ENCODE assay signal across 13 cellular contexts in the genomic region with DNA sequence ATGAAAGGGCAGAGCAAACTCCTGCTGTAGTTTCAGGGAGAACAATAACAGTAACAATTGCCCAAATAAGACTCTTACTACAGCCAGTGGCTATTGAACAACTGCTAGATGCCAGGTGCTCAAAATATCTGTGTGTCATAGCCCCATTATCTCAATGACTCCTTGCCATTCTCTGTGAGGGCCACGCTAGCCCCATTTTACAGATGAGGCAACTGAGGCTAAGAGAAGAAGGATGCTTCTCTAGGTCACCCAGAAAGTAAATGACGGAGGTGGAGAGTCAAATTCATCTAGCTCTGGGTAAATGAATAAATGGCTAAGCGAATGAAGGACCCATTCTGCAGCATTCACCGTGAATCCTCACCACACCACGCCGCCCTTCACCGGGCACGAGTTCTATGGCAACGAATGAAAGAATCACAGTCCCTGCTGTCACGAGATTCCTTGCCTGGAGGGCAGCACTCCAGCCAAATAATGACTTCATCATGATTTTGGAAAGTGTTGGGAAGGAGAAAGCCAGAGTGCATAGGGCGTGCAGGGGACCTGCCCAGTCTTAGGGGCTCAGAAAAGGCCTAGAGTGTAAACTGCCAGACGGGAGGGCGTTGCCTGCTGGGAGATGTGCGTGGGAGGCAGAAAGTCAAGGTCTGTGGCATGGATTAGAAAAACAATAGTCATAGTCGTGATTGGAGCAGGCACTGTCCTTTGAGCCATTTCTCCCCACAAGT.
DNase-seq lines count a peak whose midpoint lies in the region; ATAC-seq, FAIRE-seq and TF ChIP-seq lines count a peak whose summit lies in the region.
"Had no signal": no experiment of that assay in that cellular context is flagged by ENCODE, and none has a peak within 500 bp of the region (broad histone marks: within the 10 kb centered on the region; RNA-seq: fewer than 3 reads in every experiment).

No MANE protein-coding gene starts in this region.

- H3K27me3 ChIP-seq in HepG2 (ENCODE audit: control insufficient read depth in 1 of 2, insufficient read depth in 2 of 2, low read length in 2 of 2) (0 out of 5 replicates have a peak, but pooled peaks cover 0 to 4% of the 10 kb centered on the region in 2 experiments), uterus (no peaks in the 10 kb centered on the region)
- H3K27me3 ChIP-seq: cardiac muscle cell had no signal

- no peak for TF ChIP-seq POLR2A in HepG2 (IDR thresholded peaks at IDR 0.05; ENCODE audit: insufficient read depth in 1 of 2, low read depth in 2 of 2, low read length in 2 of 2)
- TF ChIP-seq POLR2A in uterus (IDR thresholded peaks at IDR 0.05), result no peak

- CTCF ChIA-PET in HepG2 (lab: Yijun Ruan, JAX; ENCODE audit: low intra/inter-chr PET ratio, low total read pairs), result no interaction called here

- DNase-seq in NCI-H446 (lab: John Stamatoyannopoulos, UW) (peak; percentile 27 to 68), endothelial cell (ENCODE audit: low spot score) (no peak), HepG2 (ENCODE audit: low spot score) (no peak), uterus (peak; percentile 60 to 66), T1000 (lab: John Stamatoyannopoulos, UW) (no peak), RKO (ENCODE audit: low spot score) (no peak)
- no peak for DNase-seq in activated T-cell treated with anti-CD3 and anti-CD28 coated beads, Interleukin-2, amount 50 U/mL, for 1 hour
- DNase-seq in stimulated activated naive CD8-positive, alpha-beta T cell treated with anti-CD3 and anti-CD28 coated beads, Interleukin-15, amount 100 ng/mL, for 72 hours, result no peak
- DNase-seq: NCI-H1105 treated with DMSO at 0.1 percent for 48 hours had no signal

- TF ChIP-seq CTCF in endothelial cell (IDR thresholded peaks at IDR 0.05; ENCODE audit: unreplicated experiment), result no peak
- no peak for TF ChIP-seq CTCF in HepG2 (CRISPR knock-in tag; IDR thresholded peaks at IDR 0.05)
- no peak for TF ChIP-seq CTCF in uterus (IDR thresholded peaks at IDR 0.05)

- H3K36me3 ChIP-seq in HepG2 (replicated peaks in 1 of 2; ENCODE audit: control insufficient read depth in 1 of 2, insufficient read depth in 2 of 2, low read length in 2 of 2) (no peaks in the 10 kb centered on the region), uterus (no peaks in the 10 kb centered on the region)
- H3K36me3 ChIP-seq: cardiac muscle cell had no signal

- H4K20me1 ChIP-seq in HepG2 (ENCODE audit: insufficient read depth, low read length), result no peaks in the 10 kb centered on the region

- peaks cover 14% of the 10 kb centered on the region for H3K27me3 Mint-ChIP-seq in endothelial cell (ENCODE audit: unreplicated experiment)
- H3K27me3 Mint-ChIP-seq in stimulated activated naive CD8-positive, alpha-beta T cell treated with anti-CD3 and anti-CD28 coated beads, Interleukin-15, amount 100 ng/mL, for 72 hours, result no peaks in the 10 kb centered on the region
- H3K27me3 Mint-ChIP-seq: stimulated activated naive CD8-positive, alpha-beta T cell treated with anti-CD3 and anti-CD28 coated beads, Interleukin-15, Interleukin-2, amounts not matched to agents 100 ng/mL and 50 ng/mL, for 24 hours had no signal

- H3K4me3 ChIP-seq in HepG2 (replicated peaks in 1 of 3; ENCODE audit: insufficient read depth in 1 of 3, low read depth in 2 of 3, low read length in 3 of 3) (no peak overlapping the region), uterus (no peak overlapping the region)
- H3K4me3 ChIP-seq: cardiac muscle cell had no signal

- no peak for FAIRE-seq in HepG2 (lab: Jason Lieb, UNC)
- FAIRE-seq: TTC549 had no signal

- in situ Hi-C loops in HepG2 (cut with HindIII; ENCODE audit: extremely low pct_ligation_motif_present, low pct_unique_long_range_greater_than_20kb), result loop anchor here (10.0 kb wide), 1 partner anchor 299 kb away; a partner anchor contains a TSS

- peaks cover 78% of the 10 kb centered on the region for H3K4me1 ChIP-seq in HepG2 (ENCODE audit: insufficient read depth, low read length)
- no peaks in the 10 kb centered on the region for H3K4me1 ChIP-seq in uterus

- no peak for TF ChIP-seq RAD21 in HepG2 (CRISPR knock-in tag; IDR thresholded peaks at IDR 0.05)

- H3K79me2 ChIP-seq in HepG2 (ENCODE audit: insufficient read depth, low read length), result no peaks in the 10 kb centered on the region

- H3K9ac ChIP-seq in HepG2 (ENCODE audit: insufficient read depth, low read depth, low read length), result no peak overlapping the region

- no peaks in the 10 kb centered on the region for H3K9me3 Mint-ChIP-seq in endothelial cell (ENCODE audit: unreplicated experiment)
- no peaks in the 10 kb centered on the region for H3K9me3 Mint-ChIP-seq in stimulated activated naive CD8-positive, alpha-beta T cell treated with anti-CD3 and anti-CD28 coated beads, Interleukin-15, amount 100 ng/mL, for 72 hours
- H3K9me3 Mint-ChIP-seq: stimulated activated naive CD8-positive, alpha-beta T cell treated with anti-CD3 and anti-CD28 coated beads, Interleukin-15, Interleukin-2, amounts not matched to agents 100 ng/mL and 50 ng/mL, for 24 hours had no signal

- H3K4me1 Mint-ChIP-seq in endothelial cell (ENCODE audit: unreplicated experiment), result peaks cover 56% of the 10 kb centered on the region
- peaks cover 52% of the 10 kb centered on the region for H3K4me1 Mint-ChIP-seq in stimulated activated naive CD8-positive, alpha-beta T cell treated with anti-CD3 and anti-CD28 coated beads, Interleukin-15, amount 100 ng/mL, for 72 hours

- H3K36me3 Mint-ChIP-seq in endothelial cell (ENCODE audit: low read depth, unreplicated experiment), result no peaks in the 10 kb centered on the region

- H3K9me3 ChIP-seq in HepG2 (ENCODE audit: low read length) (no peaks in the 10 kb centered on the region; the same call in 1 of the 2 replicates), uterus (peaks cover 0 to 3% of the 10 kb centered on the region in 2 donors)

- peak overlapping the region; percentile 86 for H3K27ac Mint-ChIP-seq in endothelial cell (ENCODE audit: unreplicated experiment)
- peak overlapping the region in 1 of 2 donors; percentile 9 for H3K27ac Mint-ChIP-seq in stimulated activated naive CD8-positive, alpha-beta T cell treated with anti-CD3 and anti-CD28 coated beads, Interleukin-15, amount 100 ng/mL, for 72 hours
- H3K27ac Mint-ChIP-seq: stimulated activated naive CD8-positive, alpha-beta T cell treated with anti-CD3 and anti-CD28 coated beads, Interleukin-15, Interleukin-2, amounts not matched to agents 100 ng/mL and 50 ng/mL, for 24 hours had no signal

- WGBS in HepG2 (ENCODE audit: low lambda C conversion rate), result 54% methylated on average over 15 of the region's 15 CpGs

- intact Hi-C loops in HepG2 (cut with micrococcal nuclease; ENCODE audit: unreplicated experiment), result no loop called here
- intact Hi-C loops in uterus (cut with DNase I; ENCODE audit: low total_unique reads), result no loop called here

- H3K27ac ChIP-seq in HepG2 (ENCODE audit: extremely low read length, insufficient read depth, low read length) (no peak overlapping the region), uterus (peak overlapping the region; percentile 24 to 51)
- H3K27ac ChIP-seq: cardiac muscle cell, HL-60 had no signal

- TF ChIP-seq EP300 in HepG2 (IDR thresholded peaks at IDR 0.05; ENCODE audit: low read depth in 2 of 2, low read length in 2 of 2) (no peak), HepG2 (CRISPR knock-in tag; IDR thresholded peaks at IDR 0.05; ENCODE audit: borderline replicate concordance) (no peak)

- H2AFZ ChIP-seq in HepG2 (ENCODE audit: low read length), result no peak overlapping the region

- POLR2A ChIA-PET in HepG2 (lab: Yijun Ruan, JAX), result no interaction called here

- BruUV-seq in HepG2 (replicated peaks; lab: Mats Ljungman, UMichigan), result no TSS peak

- H3K4me2 ChIP-seq in HepG2 (ENCODE audit: low read depth, low read length), result no peak overlapping the region

- peak overlapping the region; percentile 54 for H3K4me3 Mint-ChIP-seq in endothelial cell (ENCODE audit: unreplicated experiment)
- no peak overlapping the region for H3K4me3 Mint-ChIP-seq in stimulated activated naive CD8-positive, alpha-beta T cell treated with anti-CD3 and anti-CD28 coated beads, Interleukin-15, amount 100 ng/mL, for 72 hours
- H3K4me3 Mint-ChIP-seq: stimulated activated naive CD8-positive, alpha-beta T cell treated with anti-CD3 and anti-CD28 coated beads, Interleukin-15, Interleukin-2, amounts not matched to agents 100 ng/mL and 50 ng/mL, for 24 hours had no signal

- no peak for ATAC-seq in HepG2
- ATAC-seq in stimulated activated naive CD8-positive, alpha-beta T cell treated with anti-CD3 and anti-CD28 coated beads, Interleukin-15, amount 100 ng/mL, for 72 hours, result no peak

TF ChIP-seq in HepG2, 621 proteins besides CTCF, POLR2A, EP300 and RAD21:
- TF ChIP-seq ZZZ3 (CRISPR knock-in tag; IDR thresholded peaks at IDR 0.05; ENCODE audit: borderline replicate concordance) (no peak), ZNF629 (CRISPR knock-in tag; conservative IDR thresholded peaks at IDR 0.05) (peak; percentile 84)
TF ChIP-seq in HepG2: peak in this region for 1.

Comparison
In these comparisons a context has a peak if more than half of its experiments do, and no peak if none do; other contexts are left out.
1. DNase-seq: peak in NCI-H446 (2 of 2) and uterus (2 of 2); none in endothelial cell (single experiment), HepG2 (single experiment), T1000 (single experiment), activated T-cell treated with anti-CD3 and anti-CD28 coated beads, Interleukin-2, amount 50 U/mL, for 1 hour (single experiment), RKO (single experiment) and stimulated activated naive CD8-positive, alpha-beta T cell treated with anti-CD3 and anti-CD28 coated beads, Interleukin-15, amount 100 ng/mL, for 72 hours (0 of 2).